In genomic region chr13:41127746-41128145, GRCh38 we compare ENCODE assay signal across 19 cellular contexts.
"Had no signal": no experiment of that assay in that cellular context is flagged by ENCODE, and none has a peak within 500 bp of the region (broad histone marks: within the 10 kb centered on the region; RNA-seq: fewer than 3 reads in every experiment).

No MANE protein-coding gene starts in this region.

- H3K9me3 ChIP-seq: ascending aorta, esophagus muscularis mucosa, spleen had no signal

- H3K27me3 Mint-ChIP-seq: activated CD4-positive, alpha-beta T cell treated with anti-CD3 and anti-CD28 coated beads, Interleukin-2, amount 10 ng/mL, durations not matched to agents 24 days and 14 days; activated CD8-positive, alpha-beta T cell treated with anti-CD3 and anti-CD28 coated beads for 36 hours; activated T-cell treated with anti-CD3 and anti-CD28 coated beads, Interleukin-2, amount 50 U/mL, for 24 hours; stimulated activated memory B cell treated with anti-CD40 and anti-IgM and Interleukin-4, amounts not matched to agents 10 μg/mL and 1 μg/mL and 100 μg/mL, for 72 hours had no signal

- ATAC-seq: activated CD8-positive, alpha-beta T cell treated with anti-CD3 and anti-CD28 coated beads for 36 hours; left colon; stimulated activated memory B cell treated with anti-CD40 and anti-IgM and Interleukin-4, amounts not matched to agents 10 μg/mL and 1 μg/mL and 100 μg/mL, for 72 hours had no signal

- H3K27ac ChIP-seq: ascending aorta had no signal

- H3K4me3 Mint-ChIP-seq: activated CD4-positive, alpha-beta T cell treated with anti-CD3 and anti-CD28 coated beads, Interleukin-2, amount 10 ng/mL, durations not matched to agents 24 days and 14 days; activated CD8-positive, alpha-beta T cell treated with anti-CD3 and anti-CD28 coated beads for 36 hours; activated T-cell treated with anti-CD3 and anti-CD28 coated beads, Interleukin-2, amount 50 U/mL, for 24 hours; nephron; stimulated activated memory B cell treated with anti-CD40 and anti-IgM and Interleukin-4, amounts not matched to agents 10 μg/mL and 1 μg/mL and 100 μg/mL, for 72 hours had no signal

- H3K9me3 Mint-ChIP-seq: activated CD4-positive, alpha-beta T cell treated with anti-CD3 and anti-CD28 coated beads, Interleukin-2, amount 10 ng/mL, durations not matched to agents 24 days and 14 days; activated T-cell treated with anti-CD3 and anti-CD28 coated beads, Interleukin-2, amount 50 U/mL, for 24 hours; activated T-helper 2 cell treated with anti-CD3 and anti-CD28 coated beads, Interferon-gamma antibody, Interleukin-2, Interleukin-4, amounts not matched to agents 10 μg/mL and 5 μg/mL and 100 μg/mL, durations not matched to agents 14 hours and 24 hours and 36 hours had no signal

- H3K4me3 ChIP-seq: ascending aorta, lung had no signal

- H3K27me3 ChIP-seq: ascending aorta, esophagus muscularis mucosa, spleen had no signal

- DNase-seq: activated CD4-positive, alpha-beta T cell treated with anti-CD3 and anti-CD28 coated beads, Interleukin-2, amount 10 ng/mL, durations not matched to agents 24 days and 14 days; activated CD8-positive, alpha-beta T cell treated with anti-CD3 and anti-CD28 coated beads for 36 hours; activated naive CD4-positive, alpha-beta T cell treated with Interleukin-2 at 50 U/mL for 16 hours; activated T-cell treated with anti-CD3 and anti-CD28 coated beads, Interleukin-2, amount 50 U/mL, for 24 hours; cerebellar nuclear complex; cortex of kidney; foreskin fibroblast; hippocampal formation; islet precursor cell; left colon; spleen; stimulated activated CD4-positive, alpha-beta T cell treated with anti-CD3 and anti-CD28 coated beads, Interleukin-4, amount 100 ng/mL, for 4 hours; T-helper 9 cell had no signal

- H3K27ac Mint-ChIP-seq: activated CD4-positive, alpha-beta T cell treated with anti-CD3 and anti-CD28 coated beads, Interleukin-2, amount 10 ng/mL, durations not matched to agents 24 days and 14 days; activated CD8-positive, alpha-beta T cell treated with anti-CD3 and anti-CD28 coated beads for 36 hours; activated T-cell treated with anti-CD3 and anti-CD28 coated beads, Interleukin-2, amount 50 U/mL, for 24 hours; activated T-helper 2 cell treated with anti-CD3 and anti-CD28 coated beads, Interferon-gamma antibody, Interleukin-2, Interleukin-4, amounts not matched to agents 10 μg/mL and 5 μg/mL and 100 μg/mL, durations not matched to agents 14 hours and 24 hours and 36 hours; nephron; stimulated activated memory B cell treated with anti-CD40 and anti-IgM and Interleukin-4, amounts not matched to agents 10 μg/mL and 1 μg/mL and 100 μg/mL, for 72 hours had no signal
